In the genomic region with DNA sequence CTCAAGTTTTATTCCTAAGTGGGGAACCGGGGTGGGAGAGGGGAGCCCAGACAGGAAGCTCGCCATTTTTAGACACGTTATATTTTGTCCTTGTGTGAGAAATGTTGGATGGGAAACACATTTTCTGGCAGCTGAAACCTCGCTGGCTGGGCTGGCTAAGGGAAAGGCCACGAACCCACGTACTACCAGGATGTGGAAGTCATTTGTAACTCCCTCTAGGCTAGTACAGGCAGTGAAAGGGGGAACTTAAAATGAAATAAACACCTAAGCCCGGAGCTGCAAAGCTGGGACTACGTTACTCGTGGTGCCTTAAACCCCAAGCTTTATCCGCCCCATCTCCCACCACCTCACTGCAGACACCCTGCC, we compare ENCODE assay signal across 9 cellular contexts. TPM values are rescaled to one million over a fixed set of nuclear protein-coding genes. Genes with fewer than 3 reads are reported as not detected.
A peak's percentile ranks its signal among the peaks of the same experiment; 100 is the strongest.
DNase-seq lines count a peak whose midpoint lies in the region; ATAC-seq and TF ChIP-seq lines count a peak whose summit lies in the region.
"Had no signal": no experiment of that assay in that cellular context is flagged by ENCODE, and none has a peak within 500 bp of the region (broad histone marks: within the 10 kb centered on the region; RNA-seq: fewer than 3 reads in every experiment).

No MANE protein-coding gene starts in this region.

- peaks cover 55 to 74% of the 10 kb centered on the region in 2 donors for H3K27me3 Mint-ChIP-seq in natural killer cell treated with Interleukin-12 subunit alpha and Interleukin-12 subunit beta and Interleukin-15 and Interleukin-18, amount 100 ng/mL, for 72 hours

- H3K4me1 Mint-ChIP-seq in natural killer cell treated with Interleukin-12 subunit alpha and Interleukin-12 subunit beta and Interleukin-15 and Interleukin-18, amount 100 ng/mL, for 72 hours (ENCODE audit: low read depth in 2 of 2) = peaks cover 3 to 11% of the 10 kb centered on the region in 2 donors

- H3K9me3 Mint-ChIP-seq in natural killer cell treated with Interleukin-12 subunit alpha and Interleukin-12 subunit beta and Interleukin-15 and Interleukin-18, amount 100 ng/mL, for 72 hours = peaks cover 3% of the 10 kb centered on the region

- H3K27ac ChIP-seq in AG04450 (ENCODE audit: low read depth, low read length) (no peak overlapping the region), esophagus muscularis mucosa (replicated peaks in 1 of 4) (peak overlapping the region in 1 of 4 donors; percentile 44)

- H3K9me3 ChIP-seq in AG04450 (ENCODE audit: control insufficient read depth, insufficient read depth, low read length) = no peaks in the 10 kb centered on the region
- no peaks in the 10 kb centered on the region for H3K9me3 ChIP-seq in esophagus muscularis mucosa

- peak overlapping the region; percentile 4 for H3K4me3 Mint-ChIP-seq in natural killer cell treated with Interleukin-12 subunit alpha and Interleukin-12 subunit beta and Interleukin-15 and Interleukin-18, amount 100 ng/mL, for 72 hours

- no peak for TF ChIP-seq EP300 in esophagus muscularis mucosa (IDR thresholded peaks at IDR 0.05)

- 24% methylated on average over 6 of the region's 10 CpGs for WGBS in esophagus muscularis mucosa

- no peak for TF ChIP-seq POLR2A in NB4 (IDR thresholded peaks at IDR 0.05; ENCODE audit: extremely low read depth, insufficient read length)
- TF ChIP-seq POLR2A in esophagus muscularis mucosa (IDR thresholded peaks at IDR 0.05; ENCODE audit: low read depth) = no peak

- peaks cover 12 to 17% (median 15%) of the 10 kb centered on the region in 4 donors for H3K4me1 ChIP-seq in esophagus muscularis mucosa

- no peak for TF ChIP-seq CTCF in AG04450 (IDR thresholded peaks at IDR 0.05; ENCODE audit: low read depth, low read length)
- TF ChIP-seq CTCF in NB4 (IDR thresholded peaks at IDR 0.05; ENCODE audit: low read depth, low read length) = no peak
- no peak for TF ChIP-seq CTCF in esophagus muscularis mucosa (IDR thresholded peaks at IDR 0.05)

- H3K36me3 Mint-ChIP-seq in natural killer cell treated with Interleukin-12 subunit alpha and Interleukin-12 subunit beta and Interleukin-15 and Interleukin-18, amount 100 ng/mL, for 72 hours = peaks cover 11% of the 10 kb centered on the region

- intact Hi-C loops in esophagus muscularis mucosa (cut with DNase I) = loop anchor here (5.0 kb wide), 2 partner anchors 82 to 222 kb away; no protein-coding TSS in a partner anchor

- CTCF ChIA-PET in AG04450 (lab: Charles Lee) (interaction anchor here (0.5 to 3.9 kb wide), 71 partner anchors 8 to 660 kb away, joined by 3 to 61 read pairs (median 6); a partner anchor contains a TSS), HEK293T (lab: Yijun Ruan, JAX) (interaction anchor here (0.6 to 2.3 kb wide), 14 partner anchors 9 to 240 kb away, joined by 3 to 10 read pairs (median 4); no protein-coding TSS in a partner anchor)

- no peak overlapping the region for H3K27ac Mint-ChIP-seq in natural killer cell treated with Interleukin-12 subunit alpha and Interleukin-12 subunit beta and Interleukin-15 and Interleukin-18, amount 100 ng/mL, for 72 hours

- H3K36me3 ChIP-seq in esophagus muscularis mucosa = no peaks in the 10 kb centered on the region

- H3K4me3 ChIP-seq in AG04450 (ENCODE audit: low read depth, low read length) (peak overlapping the region; percentile 62), NB4 (ENCODE audit: low read depth, low read length) (no peak overlapping the region), esophagus muscularis mucosa (peak overlapping the region; percentile 46 to 68 (median 54))

- ATAC-seq in natural killer cell treated with Interleukin-12 subunit alpha and Interleukin-12 subunit beta and Interleukin-15 and Interleukin-18, amount 100 ng/mL, for 72 hours = peak in 1 of 2 donors; percentile 37

- DNase-seq in AG04450 (ENCODE audit: low read depth, low spot score) = no peak
- DNase-seq in NB4 (ENCODE audit: low read depth) = peak; percentile 33
- DNase-seq in esophagus muscularis mucosa (ENCODE audit: extremely low spot score) = no peak
- DNase-seq in natural killer cell treated with Interleukin-12 subunit alpha and Interleukin-12 subunit beta and Interleukin-15 and Interleukin-18, amount 100 ng/mL, for 72 hours (ENCODE audit: low spot score) = no peak
- DNase-seq in HEK293T (ENCODE audit: extremely low spot score) = no peak
- DNase-seq in NCI-H82 treated with DMSO at 0.1 percent for 48 hours (lab: John Stamatoyannopoulos, UW; ENCODE audit: unreplicated experiment) = no peak
- DNase-seq in SHP77 treated with DMSO at 0.1 percent for 48 hours (lab: John Stamatoyannopoulos, UW) = no peak
- DNase-seq in T1000 (lab: John Stamatoyannopoulos, UW) = no peak

- H3K27me3 ChIP-seq in AG04450 (ENCODE audit: control insufficient read depth, insufficient read depth, low read length) (no peaks in the 10 kb centered on the region), esophagus muscularis mucosa (peaks cover 0 to 38% (median 0%) of the 10 kb centered on the region in 4 donors)

- POLR2A ChIA-PET in AG04450 (lab: Yijun Ruan, JAX) = interaction anchor here (0.6 to 3.4 kb wide), 5 partner anchors 26 to 236 kb away, joined by 3 to 27 read pairs (median 6); a partner anchor contains a TSS
- POLR2A ChIA-PET in HEK293T (lab: Yijun Ruan, JAX) = interaction anchor here (0.6 to 3.2 kb wide), 10 partner anchors 9 to 283 kb away, joined by 3 to 32 read pairs (median 4); a partner anchor contains a TSS

TF ChIP-seq in HEK293T, 16 proteins besides CTCF, POLR2A, EP300 and RAD21:
- TF ChIP-seq BHLHE40 (IDR thresholded peaks at IDR 0.05; ENCODE audit: borderline replicate concordance) = no peak
- no peak for TF ChIP-seq LEF1 (IDR thresholded peaks at IDR 0.05; ENCODE audit: borderline replicate concordance)
- no peak for TF ChIP-seq FOXK2 (IDR thresholded peaks at IDR 0.05)
- TF ChIP-seq FOXA1 (IDR thresholded peaks at IDR 0.05) = no peak
- TF ChIP-seq SP1 (IDR thresholded peaks at IDR 0.05) = no peak
- TF ChIP-seq ELF4 (IDR thresholded peaks at IDR 0.05) = no peak
- no peak for TF ChIP-seq SUZ12 (IDR thresholded peaks at IDR 0.05)
- TF ChIP-seq ZNF384 (IDR thresholded peaks at IDR 0.05) = no peak
- TF ChIP-seq TARDBP (IDR thresholded peaks at IDR 0.05) = no peak
- TF ChIP-seq HDGF (IDR thresholded peaks at IDR 0.05; ENCODE audit: borderline replicate concordance) = no peak
- TF ChIP-seq ARNT (IDR thresholded peaks at IDR 0.05) = no peak
- TF ChIP-seq NFRKB (IDR thresholded peaks at IDR 0.05) = no peak
- no peak for TF ChIP-seq CTBP1 (IDR thresholded peaks at IDR 0.05; ENCODE audit: borderline replicate concordance)
- TF ChIP-seq L3MBTL2 (conservative IDR thresholded peaks at IDR 0.05) = no peak
- no peak for TF ChIP-seq FOXM1 (IDR thresholded peaks at IDR 0.05; ENCODE audit: borderline replicate concordance)
- TF ChIP-seq, protein P1, sequence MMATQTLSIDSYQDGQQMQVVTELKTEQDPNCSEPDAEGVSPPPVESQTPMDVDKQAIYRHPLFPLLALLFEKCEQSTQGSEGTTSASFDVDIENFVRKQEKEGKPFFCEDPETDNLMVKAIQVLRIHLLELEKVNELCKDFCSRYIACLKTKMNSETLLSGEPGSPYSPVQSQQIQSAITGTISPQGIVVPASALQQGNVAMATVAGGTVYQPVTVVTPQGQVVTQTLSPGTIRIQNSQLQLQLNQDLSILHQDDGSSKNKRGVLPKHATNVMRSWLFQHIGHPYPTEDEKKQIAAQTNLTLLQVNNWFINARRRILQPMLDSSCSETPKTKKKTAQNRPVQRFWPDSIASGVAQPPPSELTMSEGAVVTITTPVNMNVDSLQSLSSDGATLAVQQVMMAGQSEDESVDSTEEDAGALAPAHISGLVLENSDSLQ (IDR thresholded peaks at IDR 0.05) = no peak

RNA-seq across cellular contexts. Expression of a gene that starts 42.5 kb away (rescaled TPM):
- polyA plus RNA-seq in AG04450 (2011; rRNA removed) = not detected in 2 replicates
- polyA minus RNA-seq in AG04450 (2011; rRNA and poly(A)+ RNA removed) = not detected in 2 replicates
- not detected for total RNA-seq in esophagus muscularis mucosa
- total RNA-seq in natural killer cell treated with Interleukin-12 subunit alpha and Interleukin-12 subunit beta and Interleukin-15 and Interleukin-18, amount 100 ng/mL, for 72 hours = not detected
- total RNA-seq: ureter had no signal
